ENCODE assay signal across 21 cellular contexts in the genomic region with DNA sequence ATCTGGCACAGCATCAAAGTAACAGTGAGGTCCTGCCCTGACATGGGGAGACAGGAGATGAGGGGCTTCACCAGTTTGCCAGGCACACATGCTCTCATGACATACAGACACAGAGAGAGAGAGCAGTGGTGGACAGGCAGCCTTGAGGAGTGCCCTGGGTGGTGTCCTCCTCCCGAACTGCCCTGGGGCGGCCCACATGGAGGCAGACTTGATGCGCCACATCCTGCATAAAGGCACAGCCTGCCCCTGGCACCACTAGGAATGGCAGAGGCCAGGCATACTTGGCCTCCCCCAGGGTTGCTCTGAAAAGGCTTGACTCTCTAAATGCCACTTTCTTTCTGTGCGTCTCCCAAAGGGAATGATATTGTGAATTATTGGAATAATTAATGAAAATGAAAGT.
DNase-seq lines count a peak whose midpoint lies in the region; ATAC-seq, FAIRE-seq and TF ChIP-seq lines count a peak whose summit lies in the region.
"Had no signal": no experiment of that assay in that cellular context is flagged by ENCODE, and none has a peak within 500 bp of the region (broad histone marks: within the 10 kb centered on the region; RNA-seq: fewer than 3 reads in every experiment).

No MANE protein-coding gene starts in this region.

- intact Hi-C loops in HepG2 (cut with micrococcal nuclease; ENCODE audit: unreplicated experiment), result no loop called here
- intact Hi-C loops in right lobe of liver (cut with DNase I), result no loop called here
- intact Hi-C loops in prostate gland (cut with DNase I), result no loop called here

- no peak for TF ChIP-seq EP300 in HepG2 (IDR thresholded peaks at IDR 0.05; ENCODE audit: low read depth in 2 of 2, low read length in 2 of 2)
- TF ChIP-seq EP300 in HepG2 (CRISPR knock-in tag; IDR thresholded peaks at IDR 0.05; ENCODE audit: borderline replicate concordance), result no peak

- TF ChIP-seq CTCF in HepG2 (CRISPR knock-in tag; IDR thresholded peaks at IDR 0.05), result no peak
- TF ChIP-seq CTCF in right lobe of liver (IDR thresholded peaks at IDR 0.05), result no peak
- no peak for TF ChIP-seq CTCF in liver (IDR thresholded peaks at IDR 0.05; ENCODE audit: low read depth, low read length, missing input control)
- TF ChIP-seq CTCF in progenitor cell of endocrine pancreas (IDR thresholded peaks at IDR 0.05; ENCODE audit: unreplicated experiment), result no peak
- TF ChIP-seq CTCF in prostate gland (IDR thresholded peaks at IDR 0.05), result no peak

- H3K9me3 Mint-ChIP-seq in progenitor cell of endocrine pancreas (ENCODE audit: low read depth), result no peaks in the 10 kb centered on the region

- H2AFZ ChIP-seq in HepG2 (ENCODE audit: low read length), result no peak overlapping the region

- H3K27me3 ChIP-seq in HepG2 (ENCODE audit: control insufficient read depth in 1 of 2, insufficient read depth in 2 of 2, low read length in 2 of 2), result no peaks in the 10 kb centered on the region
- no peaks in the 10 kb centered on the region for H3K27me3 ChIP-seq in right lobe of liver
- no peaks in the 10 kb centered on the region for H3K27me3 ChIP-seq in liver (ENCODE audit: control insufficient read depth in 4 of 4, insufficient read depth in 4 of 4, low read length in 3 of 4)
- no peaks in the 10 kb centered on the region for H3K27me3 ChIP-seq in prostate gland (replicated peaks; ENCODE audit: insufficient read depth)
- H3K27me3 ChIP-seq: SJSA1 had no signal

- no peak for DNase-seq in HepG2 (ENCODE audit: low spot score)
- no peak for DNase-seq in right lobe of liver
- DNase-seq in progenitor cell of endocrine pancreas (ENCODE audit: low spot score, unreplicated experiment), result no peak
- no peak for DNase-seq in prostate gland (ENCODE audit: low spot score)
- DNase-seq: KBM-7, MM.1S, NCI-H1048, NCI-H1436 treated with DMSO at 0.1 percent for 48 hours, NCI-H2171 treated with DMSO at 0.1 percent for 48 hours, NCI-H524 treated with DMSO at 0.1 percent for 48 hours, OCI-M1 had no signal

- no TSS peak for BruUV-seq in HepG2 (replicated peaks; lab: Mats Ljungman, UMichigan)

- CTCF ChIA-PET in HepG2 (lab: Yijun Ruan, JAX; ENCODE audit: low intra/inter-chr PET ratio, low total read pairs), result no interaction called here

- H3K9ac ChIP-seq in HepG2 (ENCODE audit: insufficient read depth, low read depth, low read length) (no peak overlapping the region), liver (ENCODE audit: low read depth in 1 of 2, low read length in 2 of 2) (no peak overlapping the region)

- in situ Hi-C loops in HepG2 (cut with HindIII; ENCODE audit: extremely low pct_ligation_motif_present, low pct_unique_long_range_greater_than_20kb), result no loop called here

- 93% methylated on average over 1 of the region's 4 CpGs for WGBS in HepG2 (ENCODE audit: low lambda C conversion rate)
- 94% methylated on average over 2 of the region's 4 CpGs for WGBS in right lobe of liver (ENCODE audit: insufficient coverage, low coverage, low lambda C conversion rate, missing lambda C conversion rate)
- 93% methylated on average over 4 of the region's 4 CpGs for WGBS in liver
- WGBS in prostate gland, result 84% methylated on average over 4 of the region's 4 CpGs

- TF ChIP-seq POLR2A in HepG2 (IDR thresholded peaks at IDR 0.05; ENCODE audit: insufficient read depth in 1 of 2, low read depth in 2 of 2, low read length in 2 of 2) (no peak), right lobe of liver (IDR thresholded peaks at IDR 0.05) (no peak), prostate gland (IDR thresholded peaks at IDR 0.05) (no peak)

- no peaks in the 10 kb centered on the region for H3K79me2 ChIP-seq in HepG2 (ENCODE audit: insufficient read depth, low read length)

- H3K27ac ChIP-seq in HepG2 (ENCODE audit: extremely low read length, insufficient read depth, low read length), result no peak overlapping the region
- H3K27ac ChIP-seq in right lobe of liver, result peak overlapping the region in 1 of 3 donors; percentile 39
- H3K27ac ChIP-seq in liver (ENCODE audit: low read depth in 1 of 2, low read length in 2 of 2), result peak overlapping the region; percentile 38 to 45
- H3K27ac ChIP-seq in prostate gland, result no peak overlapping the region
- H3K27ac ChIP-seq: A549, HL-60, SJSA1 had no signal

- H3K9me3 ChIP-seq in HepG2 (ENCODE audit: low read length) (no peaks in the 10 kb centered on the region), right lobe of liver (no peaks in the 10 kb centered on the region), liver (ENCODE audit: control insufficient read depth in 4 of 4, low read length in 3 of 4) (no peaks in the 10 kb centered on the region), prostate gland (no peaks in the 10 kb centered on the region)
- H3K9me3 ChIP-seq: A549, SJSA1 had no signal

- H3K36me3 ChIP-seq in HepG2 (replicated peaks in 1 of 2; ENCODE audit: control insufficient read depth in 1 of 2, insufficient read depth in 2 of 2, low read length in 2 of 2) (no peaks in the 10 kb centered on the region), right lobe of liver (no peaks in the 10 kb centered on the region), liver (ENCODE audit: control insufficient read depth in 4 of 4, insufficient read depth in 3 of 4, low read depth in 1 of 4, low read length in 3 of 4) (no peaks in the 10 kb centered on the region), prostate gland (no peaks in the 10 kb centered on the region)
- H3K36me3 ChIP-seq: SJSA1 had no signal

- no peak for FAIRE-seq in HepG2 (lab: Jason Lieb, UNC)
- FAIRE-seq: A549, GM12891, H54, RCC 7860 had no signal

- H4K20me1 ChIP-seq in HepG2 (ENCODE audit: insufficient read depth, low read length), result no peaks in the 10 kb centered on the region

- TF ChIP-seq RAD21 in HepG2 (CRISPR knock-in tag; IDR thresholded peaks at IDR 0.05), result no peak
- TF ChIP-seq RAD21 in liver (IDR thresholded peaks at IDR 0.05), result no peak

- no peaks in the 10 kb centered on the region for H3K27me3 Mint-ChIP-seq in progenitor cell of endocrine pancreas

- peak overlapping the region; percentile 45 for H3K4me2 ChIP-seq in HepG2 (ENCODE audit: low read depth, low read length)
- H3K4me2 ChIP-seq: A549 had no signal

- H3K4me1 Mint-ChIP-seq in progenitor cell of endocrine pancreas (ENCODE audit: low read depth), result peaks cover 28% of the 10 kb centered on the region
- H3K4me1 Mint-ChIP-seq: B cell had no signal

- ATAC-seq in HepG2 (no peak; the same call in 2 of the 3 replicates), right lobe of liver (no peak), SK-N-SH treated with all-trans-retinoic acid at 6 μM for 48 hours (no peak), HG03159 (IDR thresholded peaks at IDR 0.05; ENCODE audit: unreplicated experiment) (no peak)
- ATAC-seq: A549 had no signal

- POLR2A ChIA-PET in HepG2 (lab: Yijun Ruan, JAX), result no interaction called here

- peak overlapping the region; percentile 42 for H3K27ac Mint-ChIP-seq in progenitor cell of endocrine pancreas
- H3K27ac Mint-ChIP-seq: B cell had no signal

- no peaks in the 10 kb centered on the region for H3K36me3 Mint-ChIP-seq in progenitor cell of endocrine pancreas (ENCODE audit: insufficient read depth)

- H3K4me3 ChIP-seq in HepG2 (replicated peaks in 1 of 3; ENCODE audit: insufficient read depth in 1 of 3, low read depth in 2 of 3, low read length in 3 of 3) (no peak overlapping the region; a peak in 2 of 6 replicates), right lobe of liver (no peak overlapping the region), liver (ENCODE audit: low read depth in 1 of 3, low read length in 3 of 3) (no peak overlapping the region), prostate gland (no peak overlapping the region)
- H3K4me3 ChIP-seq: A549, SJSA1 had no signal

- H3K4me1 ChIP-seq in HepG2 (ENCODE audit: insufficient read depth, low read length) (peaks cover 37% of the 10 kb centered on the region), right lobe of liver (peaks cover 0 to 23% (median 11%) of the 10 kb centered on the region in 4 donors), liver (ENCODE audit: control insufficient read depth in 4 of 4, insufficient read depth in 4 of 4, low read length in 3 of 4) (peaks cover 7 to 39% (median 28%) of the 10 kb centered on the region in 4 donors), prostate gland (replicated peaks) (no peaks in the 10 kb centered on the region)
- H3K4me1 ChIP-seq: A549 had no signal

- H3K4me3 Mint-ChIP-seq in progenitor cell of endocrine pancreas (ENCODE audit: low read depth), result no peak overlapping the region
- H3K4me3 Mint-ChIP-seq: B cell had no signal

TF ChIP-seq in liver, 16 proteins besides CTCF, POLR2A, EP300 and RAD21:
- TF ChIP-seq YY1 (IDR thresholded peaks at IDR 0.05) (no peak), FOXA1 (IDR thresholded peaks at IDR 0.05) (no peak), GABPA (IDR thresholded peaks at IDR 0.05 in 1 of 2, conservative IDR thresholded peaks at IDR 0.05 in 1 of 2) (no peak), RXRA (IDR thresholded peaks at IDR 0.05) (no peak)

TF ChIP-seq in SK-N-SH treated with all-trans-retinoic acid at 6 μM for 48 hours, 23 proteins besides CTCF, POLR2A, EP300 and RAD21 (continues in another document):
- no peak for TF ChIP-seq BACH2 (CRISPR knock-in tag; IDR thresholded peaks at IDR 0.05; ENCODE audit: borderline replicate concordance)
- no peak for TF ChIP-seq ZNF8 (CRISPR knock-in tag; IDR thresholded peaks at IDR 0.05)
- TF ChIP-seq GLIS3 (CRISPR knock-in tag; IDR thresholded peaks at IDR 0.05), result no peak
- TF ChIP-seq CSDC2 (CRISPR knock-in tag; IDR thresholded peaks at IDR 0.05), result no peak
- TF ChIP-seq ESRRG (CRISPR knock-in tag; IDR thresholded peaks at IDR 0.05), result no peak
- TF ChIP-seq, protein P1, sequence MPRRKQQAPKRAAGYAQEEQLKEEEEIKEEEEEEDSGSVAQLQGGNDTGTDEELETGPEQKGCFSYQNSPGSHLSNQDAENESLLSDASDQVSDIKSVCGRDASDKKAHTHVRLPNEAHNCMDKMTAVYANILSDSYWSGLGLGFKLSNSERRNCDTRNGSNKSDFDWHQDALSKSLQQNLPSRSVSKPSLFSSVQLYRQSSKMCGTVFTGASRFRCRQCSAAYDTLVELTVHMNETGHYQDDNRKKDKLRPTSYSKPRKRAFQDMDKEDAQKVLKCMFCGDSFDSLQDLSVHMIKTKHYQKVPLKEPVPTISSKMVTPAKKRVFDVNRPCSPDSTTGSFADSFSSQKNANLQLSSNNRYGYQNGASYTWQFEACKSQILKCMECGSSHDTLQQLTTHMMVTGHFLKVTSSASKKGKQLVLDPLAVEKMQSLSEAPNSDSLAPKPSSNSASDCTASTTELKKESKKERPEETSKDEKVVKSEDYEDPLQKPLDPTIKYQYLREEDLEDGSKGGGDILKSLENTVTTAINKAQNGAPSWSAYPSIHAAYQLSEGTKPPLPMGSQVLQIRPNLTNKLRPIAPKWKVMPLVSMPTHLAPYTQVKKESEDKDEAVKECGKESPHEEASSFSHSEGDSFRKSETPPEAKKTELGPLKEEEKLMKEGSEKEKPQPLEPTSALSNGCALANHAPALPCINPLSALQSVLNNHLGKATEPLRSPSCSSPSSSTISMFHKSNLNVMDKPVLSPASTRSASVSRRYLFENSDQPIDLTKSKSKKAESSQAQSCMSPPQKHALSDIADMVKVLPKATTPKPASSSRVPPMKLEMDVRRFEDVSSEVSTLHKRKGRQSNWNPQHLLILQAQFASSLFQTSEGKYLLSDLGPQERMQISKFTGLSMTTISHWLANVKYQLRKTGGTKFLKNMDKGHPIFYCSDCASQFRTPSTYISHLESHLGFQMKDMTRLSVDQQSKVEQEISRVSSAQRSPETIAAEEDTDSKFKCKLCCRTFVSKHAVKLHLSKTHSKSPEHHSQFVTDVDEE (CRISPR knock-in tag; IDR thresholded peaks at IDR 0.05), result no peak
- TF ChIP-seq OSR1 (CRISPR knock-in tag; IDR thresholded peaks at IDR 0.05), result no peak

Comparison
In these comparisons a context has a peak if more than half of its experiments do, and no peak if none do; other contexts are left out.
1. H3K27ac ChIP-seq: peak in liver (2 of 2); none in HepG2 (single experiment) and prostate gland (0 of 2).